In genomic region chr7:137667633-137668387, GRCh38 we compare ENCODE assay signal across 16 cellular contexts.
DNase-seq lines count a peak whose midpoint lies in the region; ATAC-seq and TF ChIP-seq lines count a peak whose summit lies in the region.
"Had no signal": no experiment of that assay in that cellular context is flagged by ENCODE, and none has a peak within 500 bp of the region (broad histone marks: within the 10 kb centered on the region; RNA-seq: fewer than 3 reads in every experiment).

No MANE protein-coding gene starts in this region.

- DNase-seq in MCF 10A (ENCODE audit: unreplicated experiment) (peak; percentile 81), breast epithelium (ENCODE audit: low spot score in 2 of 2) (no peak), fibroblast of villous mesenchyme (ENCODE audit: low read depth) (peak; percentile 59), NCI-H526 treated with DMSO at 0.1 percent for 48 hours (lab: John Stamatoyannopoulos, UW) (no peak), NCI-H146 treated with DMSO at 0.1 percent for 48 hours (lab: John Stamatoyannopoulos, UW; ENCODE audit: unreplicated experiment) (no peak), Peyer's patch (no peak)
- DNase-seq: activated CD4-positive, alpha-beta T cell treated with anti-CD3 and anti-CD28 coated beads for 4 hours; heart right ventricle; NCI-H2227 treated with DMSO at 0.1 percent for 48 hours; stimulated activated CD4-positive, alpha-beta T cell treated with anti-CD3 and anti-CD28 coated beads, Interleukin-4, amount 100 ng/mL, for 24 hours had no signal

- H3K4me1 ChIP-seq in breast epithelium (no peaks in the 10 kb centered on the region), Peyer's patch (no peaks in the 10 kb centered on the region)
- H3K4me1 ChIP-seq: HAP-1, heart right ventricle, parathyroid adenoma had no signal

- H3K36me3 Mint-ChIP-seq in MCF 10A (ENCODE audit: insufficient read depth, unreplicated experiment) = no peaks in the 10 kb centered on the region

- H3K36me3 ChIP-seq in breast epithelium (no peaks in the 10 kb centered on the region), Peyer's patch (no peaks in the 10 kb centered on the region)
- H3K36me3 ChIP-seq: HAP-1, heart right ventricle had no signal

- intact Hi-C loops in MCF 10A (cut with micrococcal nuclease) = no loop called here
- intact Hi-C loops in breast epithelium (cut with DNase I; ENCODE audit: low total_unique reads) = no loop called here

- ATAC-seq in SK-N-SH treated with all-trans-retinoic acid at 6 μM for 48 hours = peak; percentile 56
- ATAC-seq in GM21737 (IDR thresholded peaks at IDR 0.05; ENCODE audit: unreplicated experiment) = no peak

- H3K27me3 ChIP-seq in breast epithelium (peaks cover 0 to 6% of the 10 kb centered on the region in 2 donors), Peyer's patch (no peaks in the 10 kb centered on the region)
- H3K27me3 ChIP-seq: heart right ventricle had no signal

- no peaks in the 10 kb centered on the region for H3K9me3 ChIP-seq in breast epithelium
- no peaks in the 10 kb centered on the region for H3K9me3 ChIP-seq in Peyer's patch
- H3K9me3 ChIP-seq: HAP-1, heart right ventricle had no signal

- CTCF ChIA-PET in MCF 10A (lab: Yijun Ruan, JAX) = interaction anchor here (0.6 to 7.8 kb wide), 13 partner anchors 9 to 1071 kb away, joined by 3 to 102 read pairs (median 3); no protein-coding TSS in a partner anchor

- H3K4me3 ChIP-seq in breast epithelium = no peak overlapping the region
- H3K4me3 ChIP-seq in fibroblast of villous mesenchyme (ENCODE audit: low read depth, low read length) = no peak overlapping the region
- H3K4me3 ChIP-seq in Peyer's patch = no peak overlapping the region
- H3K4me3 ChIP-seq: HAP-1, heart right ventricle, lung had no signal

- H3K4me3 Mint-ChIP-seq in MCF 10A (ENCODE audit: unreplicated experiment) = no peak overlapping the region

- no peaks in the 10 kb centered on the region for H3K27me3 Mint-ChIP-seq in MCF 10A (ENCODE audit: insufficient read depth, unreplicated experiment)

- POLR2A ChIA-PET in MCF 10A (lab: Yijun Ruan, JAX) = interaction anchor here (0.6 kb wide), 1 partner anchor 17 kb away, joined by 4 read pairs; no protein-coding TSS in a partner anchor

- peak overlapping the region; percentile 11 for H3K27ac Mint-ChIP-seq in MCF 10A (ENCODE audit: low read depth, unreplicated experiment)

- H3K27ac ChIP-seq in breast epithelium = no peak overlapping the region
- H3K27ac ChIP-seq in Peyer's patch = no peak overlapping the region
- H3K27ac ChIP-seq: heart right ventricle, KMS-11, parathyroid adenoma had no signal

- H3K4me1 Mint-ChIP-seq in MCF 10A (ENCODE audit: insufficient read depth, unreplicated experiment) = peaks cover 41% of the 10 kb centered on the region

- TF ChIP-seq POLR2A in breast epithelium (IDR thresholded peaks at IDR 0.05) (no peak), Peyer's patch (IDR thresholded peaks at IDR 0.05) (no peak)

- TF ChIP-seq CTCF in MCF 10A (IDR thresholded peaks at IDR 0.05; ENCODE audit: unreplicated experiment) (no peak), breast epithelium (IDR thresholded peaks at IDR 0.05) (no peak), fibroblast of villous mesenchyme (IDR thresholded peaks at IDR 0.05; ENCODE audit: insufficient read depth, low read depth, low read length) (no peak), Peyer's patch (IDR thresholded peaks at IDR 0.05) (no peak)

- H3K9me3 Mint-ChIP-seq in MCF 10A (ENCODE audit: unreplicated experiment) = no peaks in the 10 kb centered on the region

- BruUV-seq in MCF 10A (replicated peaks; lab: Mats Ljungman, UMichigan) = TSS peak; percentile 85

TF ChIP-seq in SK-N-SH treated with all-trans-retinoic acid at 6 μM for 48 hours, 23 proteins besides CTCF, POLR2A, EP300 and RAD21:
- TF ChIP-seq SNAI2 (CRISPR knock-in tag; IDR thresholded peaks at IDR 0.05) (no peak), TCF4 (CRISPR knock-in tag; IDR thresholded peaks at IDR 0.05; ENCODE audit: borderline replicate concordance) (no peak), ZNF565 (CRISPR knock-in tag; conservative IDR thresholded peaks at IDR 0.05; ENCODE audit: low read depth) (no peak), ZC3H10 (CRISPR knock-in tag; IDR thresholded peaks at IDR 0.05) (no peak), PATZ1 (CRISPR knock-in tag; IDR thresholded peaks at IDR 0.05; ENCODE audit: borderline replicate concordance) (no peak), TOX (CRISPR knock-in tag; IDR thresholded peaks at IDR 0.05; ENCODE audit: borderline replicate concordance) (no peak), OSR1 (CRISPR knock-in tag; IDR thresholded peaks at IDR 0.05) (no peak), CREB5 (CRISPR knock-in tag; IDR thresholded peaks at IDR 0.05; ENCODE audit: low read depth) (no peak)

Comparison
In these comparisons a context has a peak if more than half of its experiments do, and no peak if none do; other contexts are left out.
1. DNase-seq: peak in MCF 10A (single experiment) and fibroblast of villous mesenchyme (single experiment); none in breast epithelium (0 of 2), NCI-H526 treated with DMSO at 0.1 percent for 48 hours (single experiment), NCI-H146 treated with DMSO at 0.1 percent for 48 hours (single experiment) and Peyer's patch (0 of 3).